In genomic region chr19:413756-414420, GRCh38 we compare ENCODE assay signal across 18 cellular contexts. TPM values are rescaled to one million over a fixed set of nuclear protein-coding genes. Genes with fewer than 3 reads are reported as not detected.
A peak's percentile ranks its signal among the peaks of the same experiment; 100 is the strongest.
DNase-seq lines count a peak whose midpoint lies in the region; TF ChIP-seq lines count a peak whose summit lies in the region.
"Had no signal": no experiment of that assay in that cellular context is flagged by ENCODE, and none has a peak within 500 bp of the region (broad histone marks: within the 10 kb centered on the region; RNA-seq: fewer than 3 reads in every experiment).

No MANE protein-coding gene starts in this region.

- H3K36me3 Mint-ChIP-seq in chondrocyte (ENCODE audit: low read depth) = peaks cover 6% of the 10 kb centered on the region

- peaks cover 5% of the 10 kb centered on the region; the same call in 1 of the 2 replicates for H3K4me1 ChIP-seq in HAP-1
- H3K4me1 ChIP-seq: A549 had no signal

- no peak overlapping the region for H3K4me3 Mint-ChIP-seq in chondrocyte (ENCODE audit: unreplicated experiment)
- H3K4me3 Mint-ChIP-seq: GM23338, HFFc6 had no signal

- no peak overlapping the region for H3K4me3 ChIP-seq in HAP-1
- H3K4me3 ChIP-seq: A549, GM23338, SK-N-MC had no signal

- peaks cover 6% of the 10 kb centered on the region; the same call in 1 of the 2 replicates for H3K9me3 ChIP-seq in HAP-1
- H3K9me3 ChIP-seq: A549 had no signal

- DNase-seq in NCI-H345 (lab: John Stamatoyannopoulos, UW) (peak; percentile 23), NCI-H345 treated with DMSO at 0.1 percent for 48 hours (lab: John Stamatoyannopoulos, UW; ENCODE audit: unreplicated experiment) (no peak), NCI-H1105 treated with DMSO at 0.1 percent for 48 hours (lab: John Stamatoyannopoulos, UW) (peak; percentile 80), chondrocyte (ENCODE audit: low spot score) (peak; percentile 54), posterior vena cava (ENCODE audit: low spot score) (peak; percentile 71), HAP-1 (ENCODE audit: low spot score in 2 of 2) (no peak), GOT3 (lab: John Stamatoyannopoulos, UW) (no peak), Ammon's horn (ENCODE audit: low spot score) (no peak)
- DNase-seq: C1 segment of cervical spinal cord, HFFc6, NCI-H1048, NCI-H2029 treated with DMSO at 0.1 percent for 48 hours, NCI-H2227 treated with DMSO at 0.1 percent for 48 hours, NCI-H82, T-helper 1 cell had no signal

- in situ Hi-C loops in HAP-1 (cut with MboI; ENCODE audit: low sequenced_read_pairs) = no loop called here

- H3K9me3 Mint-ChIP-seq in chondrocyte (ENCODE audit: low read depth) = no peaks in the 10 kb centered on the region

- no peaks in the 10 kb centered on the region for H3K27me3 ChIP-seq in HAP-1 (ENCODE audit: low read depth)

- peaks cover 6% of the 10 kb centered on the region for H3K4me1 Mint-ChIP-seq in chondrocyte (ENCODE audit: low read depth)

- intact Hi-C loops in posterior vena cava (cut with DNase I) = no loop called here

- peaks cover 7% of the 10 kb centered on the region for H3K27me3 Mint-ChIP-seq in chondrocyte (ENCODE audit: low read depth)

- no peak for TF ChIP-seq CTCF in chondrocyte (IDR thresholded peaks at IDR 0.05)

- H3K27ac Mint-ChIP-seq in chondrocyte (ENCODE audit: unreplicated experiment) = no peak overlapping the region
- H3K27ac Mint-ChIP-seq: GM23338, HFFc6 had no signal

- no peaks in the 10 kb centered on the region for H3K36me3 ChIP-seq in HAP-1 (replicated peaks)

RNA-seq across cellular contexts. Expression of gene C2CD4C, which starts 4.9 kb away (rescaled TPM):
- total RNA-seq in chondrocyte (1.1 to 1.4 TPM (median 1.4 TPM) in 3 replicates), posterior vena cava (1 to 10 TPM; 1.1 to 2.9 TPM)
- total RNA-seq: HFFc6 had no signal

RNA-seq across cellular contexts. Expression of gene SHC2, which starts 46.9 kb away (rescaled TPM):
- total RNA-seq in chondrocyte (26.9 to 50.9 TPM (median 47.8 TPM) in 3 replicates), posterior vena cava (10 to 100 TPM; 21.0 to 21.9 TPM)
- total RNA-seq: HFFc6 had no signal

Comparison
In these comparisons a context has a peak if more than half of its experiments do, and no peak if none do; other contexts are left out.
1. DNase-seq: peak in NCI-H345 (single experiment), NCI-H1105 treated with DMSO at 0.1 percent for 48 hours (single experiment), chondrocyte (single experiment) and posterior vena cava (single experiment); none in NCI-H345 treated with DMSO at 0.1 percent for 48 hours (single experiment), HAP-1 (0 of 2), GOT3 (single experiment) and Ammon's horn (single experiment).